1 cellular context compared by ENCODE assay signal in genomic region chr11:608751-609354, GRCh38.
A peak's percentile ranks its signal among the peaks of the same experiment; 100 is the strongest.
TF ChIP-seq lines count a peak whose summit lies in the region.

No MANE protein-coding gene starts in this region.

TF ChIP-seq in K562, 482 proteins besides CTCF, POLR2A, EP300 and RAD21:
- no peak for TF ChIP-seq CCNT2 (IDR thresholded peaks at IDR 0.05; ENCODE audit: borderline replicate concordance, extremely low read depth, insufficient read length, low read depth, low read length)
- no peak for TF ChIP-seq ERF (CRISPR knock-in tag; IDR thresholded peaks at IDR 0.05)
- no peak for TF ChIP-seq SP1 (CRISPR knock-in tag; IDR thresholded peaks at IDR 0.05)
- TF ChIP-seq SRSF7 (optimal IDR thresholded peaks at IDR 0.05; ENCODE audit: low read depth, low read length) = no peak
- no peak for TF ChIP-seq CBX8 (IDR thresholded peaks at IDR 0.05; ENCODE audit: borderline replicate concordance, extremely low read depth, low read depth, low read length, poor library complexity, severe bottlenecking)
- no peak for TF ChIP-seq NFRKB (IDR thresholded peaks at IDR 0.05; ENCODE audit: low read depth)
- no peak for TF ChIP-seq MTA2 (IDR thresholded peaks at IDR 0.05; ENCODE audit: low read depth)
- no peak for TF ChIP-seq UBTF (IDR thresholded peaks at IDR 0.05; ENCODE audit: borderline replicate concordance in 1 of 2, low read depth in 2 of 2, low read length in 2 of 2)
- no peak for TF ChIP-seq CBX2 (IDR thresholded peaks at IDR 0.05; ENCODE audit: insufficient read depth, low read length, poor library complexity, severe bottlenecking)
- peak; percentile 74 for TF ChIP-seq RBM22 (IDR thresholded peaks at IDR 0.05; ENCODE audit: low read depth, low read length, poor library complexity, severe bottlenecking)
- TF ChIP-seq ARID4B (CRISPR knock-in tag; IDR thresholded peaks at IDR 0.05) = no peak
- no peak for TF ChIP-seq ZNF282 (CRISPR knock-in tag; IDR thresholded peaks at IDR 0.05)
- TF ChIP-seq, protein P1, sequence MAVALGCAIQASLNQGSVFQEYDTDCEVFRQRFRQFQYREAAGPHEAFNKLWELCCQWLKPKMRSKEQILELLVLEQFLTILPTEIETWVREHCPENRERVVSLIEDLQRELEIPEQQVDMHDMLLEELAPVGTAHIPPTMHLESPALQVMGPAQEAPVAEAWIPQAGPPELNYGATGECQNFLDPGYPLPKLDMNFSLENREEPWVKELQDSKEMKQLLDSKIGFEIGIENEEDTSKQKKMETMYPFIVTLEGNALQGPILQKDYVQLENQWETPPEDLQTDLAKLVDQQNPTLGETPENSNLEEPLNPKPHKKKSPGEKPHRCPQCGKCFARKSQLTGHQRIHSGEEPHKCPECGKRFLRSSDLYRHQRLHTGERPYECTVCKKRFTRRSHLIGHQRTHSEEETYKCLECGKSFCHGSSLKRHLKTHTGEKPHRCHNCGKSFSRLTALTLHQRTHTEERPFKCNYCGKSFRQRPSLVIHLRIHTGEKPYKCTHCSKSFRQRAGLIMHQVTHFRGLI (CRISPR knock-in tag; IDR thresholded peaks at IDR 0.05) = no peak
- TF ChIP-seq ZNF707 (CRISPR knock-in tag; conservative IDR thresholded peaks at IDR 0.05) = no peak
- TF ChIP-seq POLR2G (IDR thresholded peaks at IDR 0.05; ENCODE audit: low read depth, low read length) = peak; percentile 7; the same call in 1 of the 2 replicates
- TF ChIP-seq CREBBP (IDR thresholded peaks at IDR 0.05; ENCODE audit: low read depth, low read length) = no peak
TF ChIP-seq in K562: peak in this region for 2.
